1 cellular context compared by ENCODE assay signal in genomic region chr19:14412436-14413071, GRCh38.
TF ChIP-seq lines count a peak whose summit lies in the region.

No MANE protein-coding gene starts in this region.

TF ChIP-seq in GM12878, 131 proteins besides CTCF, POLR2A, EP300 and RAD21:
- no peak for TF ChIP-seq CHD2 (IDR thresholded peaks at IDR 0.05; ENCODE audit: borderline replicate concordance, low read depth, low read length)
- no peak for TF ChIP-seq MXI1 (IDR thresholded peaks at IDR 0.05; ENCODE audit: low read depth, low read length)
- TF ChIP-seq CEBPZ (IDR thresholded peaks at IDR 0.05; ENCODE audit: low read depth, low read length): no peak
- TF ChIP-seq ZBTB11 (CRISPR knock-in tag; IDR thresholded peaks at IDR 0.05): no peak
- TF ChIP-seq POLR2AphosphoS5 (IDR thresholded peaks at IDR 0.05; ENCODE audit: low read length): no peak; the same call in 1 of the 2 replicates
- TF ChIP-seq ZBTB40 (IDR thresholded peaks at IDR 0.05; ENCODE audit: borderline replicate concordance): no peak
- TF ChIP-seq MAX (IDR thresholded peaks at IDR 0.05; ENCODE audit: low read depth, low read length): no peak
- no peak for TF ChIP-seq ZNF622 (IDR thresholded peaks at IDR 0.05)
- TF ChIP-seq BCL11A (IDR thresholded peaks at IDR 0.05; ENCODE audit: low read depth, low read length): no peak
- TF ChIP-seq PRDM15 (CRISPR knock-in tag; IDR thresholded peaks at IDR 0.05): no peak
- no peak for TF ChIP-seq ATF3 (IDR thresholded peaks at IDR 0.05; ENCODE audit: borderline replicate concordance, extremely low read depth, low read depth, low read length)
- no peak for TF ChIP-seq ASH2L (IDR thresholded peaks at IDR 0.05; ENCODE audit: borderline replicate concordance, low read depth)
- TF ChIP-seq YY1 (IDR thresholded peaks at IDR 0.05; ENCODE audit: low read depth, low read length): no peak
